In the genomic region with DNA sequence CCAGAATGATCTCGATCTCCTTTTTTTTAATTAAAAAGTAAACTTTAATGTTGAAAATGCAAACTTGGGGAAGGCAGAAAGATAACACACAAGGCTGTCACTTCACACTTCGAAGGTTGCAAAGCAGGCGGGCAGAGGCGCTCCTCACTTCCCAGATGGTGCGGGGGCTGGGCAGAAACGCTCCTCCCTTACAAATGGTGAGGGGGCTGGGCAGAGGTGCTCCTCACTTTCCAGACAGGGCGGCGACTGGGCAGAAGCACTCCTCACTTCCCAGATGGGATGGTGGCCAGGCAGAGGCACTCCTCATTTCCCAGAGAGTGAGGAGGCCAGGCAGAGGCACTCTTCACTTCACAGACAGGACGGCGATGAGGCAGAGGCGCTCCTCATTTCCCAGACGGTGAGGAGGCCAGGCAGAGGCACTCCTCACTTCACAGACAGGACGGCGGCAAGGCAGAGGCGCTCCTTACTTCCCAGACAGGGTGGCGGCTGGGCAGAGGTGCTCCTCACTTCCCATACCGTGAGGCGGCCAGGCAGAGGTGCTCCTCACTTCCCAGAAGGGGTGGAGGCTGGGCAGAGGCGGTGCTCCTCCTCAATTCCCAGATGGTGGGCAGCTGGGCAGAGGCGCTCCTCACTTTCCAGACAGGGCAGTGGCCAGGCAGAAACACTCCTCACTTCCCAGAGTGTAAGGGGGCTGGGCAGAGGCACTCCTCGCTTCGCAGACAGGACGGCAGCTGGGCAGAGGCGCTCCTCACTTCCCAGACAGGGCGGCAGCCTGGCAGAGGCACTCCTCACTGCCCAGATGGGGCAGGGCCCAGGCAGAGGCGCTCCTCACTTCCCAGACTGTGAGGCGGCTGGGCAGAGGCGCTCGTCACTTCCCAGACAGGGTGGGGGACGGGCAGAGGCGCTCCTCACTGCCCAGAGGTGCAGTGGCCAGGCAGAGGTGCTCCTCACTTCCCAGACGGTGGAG, we compare ENCODE assay signal across 1 cellular context. TPM values are rescaled to one million over a fixed set of nuclear protein-coding genes. Genes with fewer than 3 reads are reported as not detected.
"Had no signal": no experiment of that assay in that cellular context is flagged by ENCODE, and none has a peak within 500 bp of the region (broad histone marks: within the 10 kb centered on the region; RNA-seq: fewer than 3 reads in every experiment).

No MANE protein-coding gene starts in this region.

RNA-seq across cellular contexts. Expression of gene FKBP1C, which starts 16.9 kb away (rescaled TPM):
- total RNA-seq: esophagus mucosa had no signal
